In genomic region chr20:40962733-40963504, GRCh38 we compare ENCODE assay signal across 8 cellular contexts.
A peak's percentile ranks its signal among the peaks of the same experiment; 100 is the strongest.
DNase-seq lines count a peak whose midpoint lies in the region; ATAC-seq lines count a peak whose summit lies in the region.

No MANE protein-coding gene starts in this region.

- DNase-seq in GM03348 (ENCODE audit: low spot score) (peak; percentile 87), NCI-H2196 (lab: John Stamatoyannopoulos, UW; ENCODE audit: unreplicated experiment) (peak; percentile 77), left colon (peak; percentile 38 to 62)
- DNase-seq in activated CD4-positive, CD25-positive, alpha-beta regulatory T cell treated with anti-CD3 and anti-CD28 coated beads, Interleukin-2, amount 50 U/mL, for 16 hours (ENCODE audit: low read depth, low spot score) = peak; percentile 57
- peak; percentile 56 for DNase-seq in central memory CD4-positive, alpha-beta T cell
- peak; percentile 69 for DNase-seq in stimulated activated CD4-positive, alpha-beta T cell treated with anti-CD3 and anti-CD28 coated beads, Interleukin-4, amount 100 ng/mL, for 1 hour

- intact Hi-C loops in left colon (cut with DNase I, micrococcal nuclease) = no loop called here

- ATAC-seq in HG02884 (IDR thresholded peaks at IDR 0.05; ENCODE audit: unreplicated experiment) = peak; percentile 63
- peak; percentile 86 for ATAC-seq in left colon
- ATAC-seq in GM18517 (IDR thresholded peaks at IDR 0.05; ENCODE audit: unreplicated experiment) = no peak
